ENCODE assay signal across 8 cellular contexts in the genomic region with DNA sequence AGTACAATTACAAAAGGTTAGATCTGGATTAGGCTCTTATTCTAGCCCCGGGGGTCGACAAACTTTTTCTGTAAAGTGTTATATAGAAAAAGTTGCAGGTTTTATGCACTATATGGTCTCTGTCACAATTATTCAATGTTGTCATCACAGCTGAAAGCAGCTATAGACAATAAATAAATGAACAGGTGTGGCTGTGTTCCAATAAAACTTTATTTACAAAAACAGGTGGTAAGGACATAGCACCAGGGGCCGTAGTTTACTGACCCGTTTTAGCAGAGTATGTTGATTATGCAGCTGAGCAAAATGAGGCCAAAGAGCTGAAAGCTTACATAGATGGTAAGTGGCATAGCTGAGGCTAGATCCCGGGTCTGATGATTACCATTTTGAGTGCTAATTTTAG. TPM values are rescaled to one million over a fixed set of nuclear protein-coding genes. Genes with fewer than 3 reads are reported as not detected.
"Had no signal": no experiment of that assay in that cellular context is flagged by ENCODE, and none has a peak within 500 bp of the region (broad histone marks: within the 10 kb centered on the region; RNA-seq: fewer than 3 reads in every experiment).

No MANE protein-coding gene starts in this region.

- DNase-seq: GDM1, GF-D8 had no signal

- FAIRE-seq: G401.6, GM12891, GM12892, GM18507, GM19239 had no signal

RNA-seq across cellular contexts. Expression of a gene that starts 37.2 kb away (rescaled TPM):
- total RNA-seq: G401 had no signal
